1 cellular context compared by ENCODE assay signal in the genomic region with DNA sequence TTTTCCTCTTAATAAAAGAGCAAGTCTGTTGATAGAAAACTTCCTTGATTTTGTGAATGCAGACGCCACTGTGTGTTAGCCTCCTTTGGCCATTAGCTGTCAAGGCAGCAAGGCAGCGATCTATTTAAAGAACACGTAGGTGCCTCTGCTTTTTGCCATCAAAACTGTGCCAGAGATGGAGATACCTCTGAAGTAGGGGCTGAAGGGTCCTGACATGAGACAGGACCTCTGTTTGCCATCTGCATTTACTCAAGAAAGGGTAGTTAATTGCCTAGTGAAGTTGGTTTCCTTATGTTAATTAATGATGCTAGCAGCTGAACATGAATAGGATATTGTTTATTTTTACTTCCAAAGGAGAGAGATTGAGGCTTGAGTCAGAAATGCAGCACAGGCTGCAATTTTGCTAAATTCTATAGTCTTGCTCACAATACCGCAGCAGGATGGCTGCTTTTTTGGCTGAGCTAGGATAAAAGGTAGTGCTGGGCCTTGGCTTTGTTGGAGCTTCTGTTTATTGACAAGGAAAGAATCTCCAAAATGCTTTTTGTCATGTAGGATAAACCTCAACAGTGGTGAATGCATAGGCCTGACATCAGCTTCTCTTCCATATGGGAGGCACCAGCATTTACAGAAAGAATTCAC.
TF ChIP-seq lines count a peak whose summit lies in the region.

No MANE protein-coding gene starts in this region.

TF ChIP-seq in WTC11, 78 proteins besides CTCF, POLR2A, EP300 and RAD21 (continued from another document):
- no peak for TF ChIP-seq TEAD4 (CRISPR knock-in tag; IDR thresholded peaks at IDR 0.05)
- TF ChIP-seq USF2 (CRISPR knock-in tag; IDR thresholded peaks at IDR 0.05): no peak
